Comparison of ENCODE assay signal across 9 cellular contexts in the genomic region with DNA sequence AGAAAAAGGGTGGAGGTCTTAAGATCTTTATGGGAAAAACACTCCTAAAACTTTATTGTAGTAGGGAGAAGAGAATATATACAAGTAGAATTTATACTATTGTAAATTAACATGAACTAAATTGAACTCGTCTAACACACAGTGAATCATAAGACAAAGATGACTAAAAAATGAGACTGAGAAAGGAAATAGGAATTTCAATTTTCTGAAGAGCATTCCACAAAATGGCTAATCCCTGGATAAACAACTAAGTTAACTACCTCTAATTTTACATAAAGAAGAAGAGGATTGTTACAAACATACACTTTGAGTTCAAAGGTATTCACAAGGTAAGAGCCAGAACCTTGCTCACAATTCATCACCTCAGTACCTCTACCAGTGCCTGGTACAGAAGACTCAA. TPM values are rescaled to one million over a fixed set of nuclear protein-coding genes. Genes with fewer than 3 reads are reported as not detected.
A peak's percentile ranks its signal among the peaks of the same experiment; 100 is the strongest.
DNase-seq lines count a peak whose midpoint lies in the region; ATAC-seq, FAIRE-seq and TF ChIP-seq lines count a peak whose summit lies in the region.
"Had no signal": no experiment of that assay in that cellular context is flagged by ENCODE, and none has a peak within 500 bp of the region (broad histone marks: within the 10 kb centered on the region; RNA-seq: fewer than 3 reads in every experiment).

No MANE protein-coding gene starts in this region.

- H3K9me3 ChIP-seq in A549 = no peaks in the 10 kb centered on the region
- H3K9me3 ChIP-seq in lower lobe of right lung = no peaks in the 10 kb centered on the region

- ATAC-seq in A549 = no peak
- no peak for ATAC-seq in lower lobe of right lung
- no peak for ATAC-seq in Right ventricle myocardium superior (ENCODE audit: poor library complexity)
- ATAC-seq in sciatic nerve = no peak

- intact Hi-C loops in lower lobe of right lung (cut with DNase I) (no loop called here), Right ventricle myocardium superior (cut with DNase I) (no loop called here), sciatic nerve (cut with DNase I) (loop anchor here (5.0 kb wide), 1 partner anchor 383 kb away; no protein-coding TSS in a partner anchor)

- WGBS in A549 (ENCODE audit: missing lambda C conversion rate) = 10% methylated on average over 1 of the region's 1 CpG

- no peaks in the 10 kb centered on the region for H3K36me3 ChIP-seq in lower lobe of right lung

- CTCF ChIA-PET in A549 (lab: Yijun Ruan, JAX) = interaction anchor here (2.3 kb wide), 1 partner anchor 210 kb away, joined by 8 read pairs; no protein-coding TSS in a partner anchor

- TF ChIP-seq RAD21 in A549 (conservative IDR thresholded peaks at IDR 0.05 in 1 of 2, IDR thresholded peaks at IDR 0.05 in 1 of 2) = no peak

- no peaks in the 10 kb centered on the region for H3K27me3 ChIP-seq in lower lobe of right lung (ENCODE audit: low read depth)

- TF ChIP-seq CTCF in A549 (IDR thresholded peaks at IDR 0.05) (no peak), HFF-Myc (IDR thresholded peaks at IDR 0.05; ENCODE audit: low read depth, low read length, missing control alignments) (no peak), lower lobe of right lung (IDR thresholded peaks at IDR 0.05) (no peak)

- DNase-seq in A549 (ENCODE audit: low read depth in 1 of 2, low spot score in 1 of 2) (no peak), HFF-Myc (ENCODE audit: extremely low read depth, low read depth) (no peak), astrocyte of the hippocampus (ENCODE audit: low read depth, low spot score) (peak; percentile 39), lower lobe of right lung (no peak), NCI-H1417 treated with DMSO at 0.1 percent for 48 hours (lab: John Stamatoyannopoulos, UW) (no peak), H54 (ENCODE audit: insufficient read length, low spot score) (no peak), Right ventricle myocardium superior (no peak), sciatic nerve (ENCODE audit: low spot score) (no peak)

- H3K4me2 ChIP-seq in A549 = peak overlapping the region; percentile 88

- H3K4me1 ChIP-seq in A549 (peaks cover 42% of the 10 kb centered on the region), lower lobe of right lung (peaks cover 47% of the 10 kb centered on the region)

- peak overlapping the region; percentile 83; the same call in 1 of the 3 replicates for H3K4me3 ChIP-seq in A549
- peak overlapping the region; percentile 89 for H3K4me3 ChIP-seq in HFF-Myc (replicated peaks; ENCODE audit: low read depth, low read length)
- H3K4me3 ChIP-seq in lower lobe of right lung = peak overlapping the region; percentile 86

- FAIRE-seq in A549 (lab: Jason Lieb, UNC) (no peak), H54 (lab: Jason Lieb, UNC) (no peak)
- FAIRE-seq: G401.6 had no signal

- H3K27ac ChIP-seq in A549 (peak overlapping the region in 1 of 2 experiments; percentile 99; a peak in 2 of 6 replicates), lower lobe of right lung (no peak overlapping the region)

- POLR2A ChIA-PET in A549 (lab: Yijun Ruan, JAX) = interaction anchor here (0.6 kb wide), 1 partner anchor 218 kb away, joined by 5 read pairs; a partner anchor contains a TSS

- TF ChIP-seq EP300 in A549 (IDR thresholded peaks at IDR 0.05) = no peak

- TF ChIP-seq POLR2A in A549 (IDR thresholded peaks at IDR 0.05; ENCODE audit: low read length) (no peak), H54 (IDR thresholded peaks at IDR 0.05; ENCODE audit: low read depth, low read length) (no peak)

TF ChIP-seq in A549, 52 proteins besides CTCF, POLR2A, EP300 and RAD21:
- no peak for TF ChIP-seq HOXB13 (CRISPR knock-in tag; IDR thresholded peaks at IDR 0.05; ENCODE audit: low read depth)
- no peak for TF ChIP-seq ZC3H11A (IDR thresholded peaks at IDR 0.05)
- no peak for TF ChIP-seq CHD4 (IDR thresholded peaks at IDR 0.05; ENCODE audit: borderline replicate concordance)
- no peak for TF ChIP-seq RNF2 (IDR thresholded peaks at IDR 0.05; ENCODE audit: borderline replicate concordance, low read depth)
TF ChIP-seq in A549: peak in this region for 0.

RNA-seq across cellular contexts. Expression of a gene that starts 2.0 kb away (rescaled TPM):
- polyA plus RNA-seq in A549 (2011; rRNA removed) = 18.7 and 20.0 TPM in 2 replicates
- 14.5 TPM in 2 replicates for polyA plus RNA-seq in A549 (2012; cell fraction: cytosol; rRNA removed)
- polyA plus RNA-seq in A549 (2012; cell fraction: nucleus; rRNA removed) = 15.9 and 35.3 TPM in 2 replicates
- polyA plus RNA-seq in A549 (2017; fragmentation: RNase III; extraction: RNeasy Plus Mini Kit Qiagen cat#74134 plus additional on column Dnase treatment) = 28.8 to 32.9 TPM (median 30.8 TPM) in 3 replicates
- 9.1 and 11.1 TPM in 2 replicates for polyA minus RNA-seq in A549 (2011; rRNA and poly(A)+ RNA removed)
- total RNA-seq in lower lobe of right lung = 52.8 TPM
- total RNA-seq in Right ventricle myocardium superior = 13.9 TPM
- 94.6 TPM for total RNA-seq in sciatic nerve

RNA-seq across cellular contexts. Expression of a gene that starts 29.6 kb away (rescaled TPM):
- polyA plus RNA-seq in A549 (2011; rRNA removed) = 4.4 and 4.7 TPM in 2 replicates
- 0.90 and 1.3 TPM in 2 replicates for polyA plus RNA-seq in A549 (2012; cell fraction: cytosol; rRNA removed)
- polyA plus RNA-seq in A549 (2012; cell fraction: nucleus; rRNA removed) = 0.50 and 1.1 TPM in 2 replicates
- polyA plus RNA-seq in A549 (2017; fragmentation: RNase III; extraction: RNeasy Plus Mini Kit Qiagen cat#74134 plus additional on column Dnase treatment) = 4.2 to 6.6 TPM (median 5.1 TPM) in 3 replicates
- polyA minus RNA-seq in A549 (2011; rRNA and poly(A)+ RNA removed) = 3.3 and 4.2 TPM in 2 replicates
- total RNA-seq in lower lobe of right lung = 8.4 TPM
- total RNA-seq in Right ventricle myocardium superior = 0.89 TPM
- 23.3 TPM for total RNA-seq in sciatic nerve
